14 cellular contexts compared by ENCODE assay signal in the genomic region with DNA sequence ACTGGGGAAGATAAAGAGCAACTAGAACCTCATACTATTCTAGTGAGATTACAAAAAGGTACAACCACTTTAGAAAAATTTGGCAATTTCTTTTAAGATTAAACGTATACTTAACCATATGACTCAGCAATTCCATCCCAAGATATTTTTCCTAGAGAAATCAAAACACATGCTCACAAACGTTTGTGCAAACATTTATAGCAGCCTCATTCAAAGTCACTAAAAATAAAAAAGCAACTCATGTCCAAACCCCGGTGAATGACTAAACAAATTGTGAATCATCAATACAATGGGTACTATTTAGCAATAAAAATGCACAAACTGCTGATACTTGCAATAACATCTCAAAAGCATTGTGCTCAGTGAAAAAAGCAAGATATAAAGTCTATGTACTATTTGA.
DNase-seq lines count a peak whose midpoint lies in the region; ATAC-seq, FAIRE-seq and TF ChIP-seq lines count a peak whose summit lies in the region.
"Had no signal": no experiment of that assay in that cellular context is flagged by ENCODE, and none has a peak within 500 bp of the region (broad histone marks: within the 10 kb centered on the region; RNA-seq: fewer than 3 reads in every experiment).

No MANE protein-coding gene starts in this region.

- H3K9me3 ChIP-seq in osteoblast (ENCODE audit: low read depth, low read length): no peaks in the 10 kb centered on the region

- H4K20me1 ChIP-seq in osteoblast (ENCODE audit: insufficient read depth, low read length): no peaks in the 10 kb centered on the region

- H3K4me3 ChIP-seq in choroid plexus epithelial cell (ENCODE audit: low read depth, low read length): no peak overlapping the region
- H3K4me3 ChIP-seq in osteoblast (ENCODE audit: insufficient read depth, low read length): no peak overlapping the region

- H3K4me2 ChIP-seq in osteoblast (ENCODE audit: insufficient read depth, low read length): peak overlapping the region; percentile 43
- H3K4me2 ChIP-seq: KMS-11 had no signal

- TF ChIP-seq CTCF in choroid plexus epithelial cell (conservative IDR thresholded peaks at IDR 0.05; ENCODE audit: low read depth, low read length) (no peak), osteoblast (IDR thresholded peaks at IDR 0.05; ENCODE audit: extremely low read depth, low read depth, low read length) (no peak)

- H3K36me3 ChIP-seq in osteoblast (ENCODE audit: insufficient read depth, low read length): no peaks in the 10 kb centered on the region

- no peak for TF ChIP-seq POLR2A in GM12892 (IDR thresholded peaks at IDR 0.05; ENCODE audit: low read depth, low read length)

- H3K27ac ChIP-seq in osteoblast (ENCODE audit: low read depth, low read length): peak overlapping the region; percentile 67
- H3K27ac ChIP-seq: KMS-11 had no signal

- ATAC-seq in GM21786 (IDR thresholded peaks at IDR 0.05; ENCODE audit: unreplicated experiment) (no peak), GM21825 (IDR thresholded peaks at IDR 0.05; ENCODE audit: unreplicated experiment) (no peak)
- ATAC-seq: left colon; naive thymus-derived CD4-positive, alpha-beta T cell; right cardiac atrium had no signal

- no peak for FAIRE-seq in GM12892 (lab: Jason Lieb, UNC)

- no peak overlapping the region for H2AFZ ChIP-seq in osteoblast (ENCODE audit: low read length)

- H3K79me2 ChIP-seq in osteoblast (ENCODE audit: insufficient read depth, low read length): no peaks in the 10 kb centered on the region

- H3K4me1 ChIP-seq in osteoblast (ENCODE audit: insufficient read depth, low read length): peaks cover 28% of the 10 kb centered on the region

- no peaks in the 10 kb centered on the region for H3K27me3 ChIP-seq in osteoblast (ENCODE audit: insufficient read depth, low read length)

- DNase-seq in EH (ENCODE audit: low read depth): peak; percentile 89
- peak; percentile 16 for DNase-seq in NCI-H460 (ENCODE audit: extremely low read depth, low read depth)
- DNase-seq in choroid plexus epithelial cell (ENCODE audit: low read depth): peak; percentile 62
- DNase-seq in osteoblast (ENCODE audit: insufficient read length, low spot score, missing footprints): peak; percentile 58
- DNase-seq in GM12892 (ENCODE audit: insufficient read length): no peak
- DNase-seq in kidney glomerular epithelial cell (lab: John Stamatoyannopoulos, UW): no peak
- DNase-seq: left colon; naive thymus-derived CD4-positive, alpha-beta T cell; NCI-H187 treated with DMSO at 0.1 percent for 48 hours; NCI-H82; right cardiac atrium had no signal

Comparison
In these comparisons a context has a peak if more than half of its experiments do, and no peak if none do; other contexts are left out.
1. DNase-seq: peak in EH (single experiment), NCI-H460 (single experiment), choroid plexus epithelial cell (single experiment) and osteoblast (single experiment); none in GM12892 (single experiment) and kidney glomerular epithelial cell (single experiment).